Comparison of ENCODE assay signal across 8 cellular contexts in the genomic region with DNA sequence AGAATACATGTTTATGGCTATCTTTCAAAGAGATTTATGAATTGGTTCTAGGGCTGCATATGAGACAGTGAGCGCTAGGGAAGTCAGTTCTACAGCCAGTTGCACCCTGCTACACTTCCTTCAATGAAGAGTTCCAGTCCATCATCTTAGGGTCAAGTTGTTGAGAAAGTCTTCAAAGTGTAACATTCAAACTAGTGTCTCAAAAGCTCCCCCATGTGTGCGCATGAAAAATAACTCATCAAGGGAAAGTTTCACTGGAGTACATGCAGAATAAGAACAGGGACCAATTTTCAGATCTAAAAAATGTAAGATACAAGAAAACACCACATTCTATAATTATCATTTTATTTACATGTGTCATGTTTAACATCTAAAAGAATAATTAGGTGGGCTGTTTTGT.
DNase-seq lines count a peak whose midpoint lies in the region; ATAC-seq and TF ChIP-seq lines count a peak whose summit lies in the region.

No MANE protein-coding gene starts in this region.

- no peaks in the 10 kb centered on the region for H3K36me3 Mint-ChIP-seq in Calu3 (ENCODE audit: insufficient read depth, unreplicated experiment)
- H3K36me3 Mint-ChIP-seq in glutamatergic neuron (ENCODE audit: unreplicated experiment) = no peaks in the 10 kb centered on the region

- CTCF ChIA-PET in Calu3 (lab: Charles Lee) = no interaction called here

- H3K4me1 Mint-ChIP-seq in Calu3 (ENCODE audit: low read depth, unreplicated experiment) (no peaks in the 10 kb centered on the region), glutamatergic neuron (ENCODE audit: low read depth, unreplicated experiment) (no peaks in the 10 kb centered on the region)

- no TSS peak for BruUV-seq in Calu3 (replicated peaks; lab: Mats Ljungman, UMichigan)

- H3K9me3 Mint-ChIP-seq in Calu3 (ENCODE audit: low read depth, unreplicated experiment) (no peaks in the 10 kb centered on the region), glutamatergic neuron (ENCODE audit: unreplicated experiment) (no peaks in the 10 kb centered on the region)

- peaks cover 28% of the 10 kb centered on the region for H3K27me3 Mint-ChIP-seq in Calu3 (ENCODE audit: unreplicated experiment)
- no peaks in the 10 kb centered on the region for H3K27me3 Mint-ChIP-seq in glutamatergic neuron (ENCODE audit: unreplicated experiment)

- no peak for ATAC-seq in stimulated activated naive CD8-positive, alpha-beta T cell treated with anti-CD3 and anti-CD28 coated beads, Interleukin-15, Interleukin-2, amounts not matched to agents 100 U/mL and 50 U/mL, for 24 hours
- ATAC-seq in HG03342 (IDR thresholded peaks at IDR 0.05; ENCODE audit: unreplicated experiment) (no peak), HG02763 (IDR thresholded peaks at IDR 0.05; ENCODE audit: unreplicated experiment) (no peak)

- TF ChIP-seq CTCF in Calu3 (IDR thresholded peaks at IDR 0.05; ENCODE audit: unreplicated experiment) (no peak), glutamatergic neuron (IDR thresholded peaks at IDR 0.05; ENCODE audit: partially characterized antibody, unreplicated experiment) (no peak)

- intact Hi-C loops in Calu3 (cut with micrococcal nuclease; ENCODE audit: unreplicated experiment) = loop anchor here (1.0 kb wide), 2 partner anchors 87 to 569 kb away; no protein-coding TSS in a partner anchor

- no peak overlapping the region for H3K4me3 Mint-ChIP-seq in Calu3 (ENCODE audit: low read depth, unreplicated experiment)
- H3K4me3 Mint-ChIP-seq in glutamatergic neuron (ENCODE audit: unreplicated experiment) = no peak overlapping the region

- peak; percentile 14 for DNase-seq in Calu3
- DNase-seq in H4 (ENCODE audit: low spot score) = peak; percentile 65
- DNase-seq in RKO (ENCODE audit: low spot score) = peak; percentile 67
- peak; percentile 9 for DNase-seq in germinal center (ENCODE audit: low spot score)
- DNase-seq in stimulated activated naive CD8-positive, alpha-beta T cell treated with anti-CD3 and anti-CD28 coated beads, Interleukin-15, Interleukin-2, amounts not matched to agents 100 U/mL and 50 U/mL, for 24 hours = no peak
- DNase-seq in glutamatergic neuron = no peak

- H3K27ac Mint-ChIP-seq in Calu3 (ENCODE audit: unreplicated experiment) (no peak overlapping the region), glutamatergic neuron (ENCODE audit: unreplicated experiment) (no peak overlapping the region)

Comparison
In these comparisons a context has a peak if more than half of its experiments do, and no peak if none do; other contexts are left out.
1. DNase-seq: peak in Calu3 (single experiment), H4 (single experiment), RKO (single experiment) and germinal center (single experiment); none in stimulated activated naive CD8-positive, alpha-beta T cell treated with anti-CD3 and anti-CD28 coated beads, Interleukin-15, Interleukin-2, amounts not matched to agents 100 U/mL and 50 U/mL, for 24 hours (single experiment) and glutamatergic neuron (single experiment).